19 cellular contexts compared by ENCODE assay signal in genomic region chr4:74823194-74823593, GRCh38. TPM values are rescaled to one million over a fixed set of nuclear protein-coding genes. Genes with fewer than 3 reads are reported as not detected.
A peak's percentile ranks its signal among the peaks of the same experiment; 100 is the strongest.
DNase-seq lines count a peak whose midpoint lies in the region; ATAC-seq and TF ChIP-seq lines count a peak whose summit lies in the region.
"Had no signal": no experiment of that assay in that cellular context is flagged by ENCODE, and none has a peak within 500 bp of the region (broad histone marks: within the 10 kb centered on the region; RNA-seq: fewer than 3 reads in every experiment).

No MANE protein-coding gene starts in this region.

- 33 to 56% (median 41%) methylated on average over 1 of the region's 1 CpG for whole genome bisulfite sequencing in adrenal gland, 4 donors
- WGBS in aorta, 2 donors = 77 to 83% methylated on average over 1 of the region's 1 CpG

- intact Hi-C loops in adrenal gland (cut with DNase I) = no loop called here
- intact Hi-C loops in aorta (cut with DNase I) = no loop called here

- ATAC-seq in GM18520 (IDR thresholded peaks at IDR 0.05; ENCODE audit: unreplicated experiment) (peak; percentile 46), GM21515 (IDR thresholded peaks at IDR 0.05; ENCODE audit: unreplicated experiment) (peak; percentile 54), HG02943 (IDR thresholded peaks at IDR 0.05; ENCODE audit: low read depth, unreplicated experiment) (peak; percentile 63), aorta (ENCODE audit: low FRiP score) (no peak)
- ATAC-seq: foreskin keratinocyte, pancreas had no signal

- H3K4me3 ChIP-seq in adrenal gland = no peak overlapping the region
- H3K4me3 ChIP-seq in aorta (ENCODE audit: low read length in 2 of 2) = no peak overlapping the region
- H3K4me3 ChIP-seq: pancreas, testis had no signal

- H3K4me1 ChIP-seq in adrenal gland (replicated peaks in 1 of 2) = no peaks in the 10 kb centered on the region
- H3K4me1 ChIP-seq in aorta (ENCODE audit: control insufficient read depth in 1 of 2, insufficient read depth in 2 of 2, low read length in 2 of 2) = no peaks in the 10 kb centered on the region
- H3K4me1 ChIP-seq: foreskin keratinocyte, pancreas, testis had no signal

- TF ChIP-seq POLR2A in adrenal gland (IDR thresholded peaks at IDR 0.05) = no peak

- H3K27me3 ChIP-seq in adrenal gland (no peaks in the 10 kb centered on the region), aorta (ENCODE audit: control insufficient read depth in 1 of 2, insufficient read depth in 2 of 2, low read length in 1 of 2) (no peaks in the 10 kb centered on the region)
- H3K27me3 ChIP-seq: pancreas, testis had no signal

- TF ChIP-seq CTCF in GM13977 (IDR thresholded peaks at IDR 0.05; ENCODE audit: extremely low read depth, insufficient read depth, missing control alignments) = no peak
- no peak for TF ChIP-seq CTCF in adrenal gland (IDR thresholded peaks at IDR 0.05)

- DNase-seq in HS-5 (ENCODE audit: low read depth) = peak; percentile 13
- DNase-seq in NCI-H1105 treated with DMSO at 0.1 percent for 48 hours (lab: John Stamatoyannopoulos, UW) = no peak
- DNase-seq in GM13977 (ENCODE audit: low spot score) = no peak
- DNase-seq in adrenal gland = no peak
- DNase-seq in aorta = no peak
- DNase-seq: activated B cell treated with CpG ODN at 0.5 μM for 24 hours; activated effector memory CD4-positive, alpha-beta T cell treated with Interleukin-2 at 50 U/mL for 16 hours; foreskin keratinocyte; NCI-H2029 treated with DMSO at 0.1 percent for 48 hours; pancreas; SHP77 treated with DMSO at 0.1 percent for 48 hours; stimulated activated CD4-positive, alpha-beta T cell treated with anti-CD3 and anti-CD28 coated beads, Interleukin-4, amount 100 ng/mL, for 24 hours; stimulated activated CD8-positive, alpha-beta memory T cell treated with anti-CD3 and anti-CD28 coated beads, Interleukin-4, amount 100 ng/mL, for 48 hours; testis had no signal

- no peaks in the 10 kb centered on the region for H3K9me3 ChIP-seq in adrenal gland (replicated peaks in 1 of 3)
- no peaks in the 10 kb centered on the region for H3K9me3 ChIP-seq in aorta (ENCODE audit: control insufficient read depth, low read length)
- H3K9me3 ChIP-seq: pancreas, testis had no signal

- in situ Hi-C loops in GM13977 (cut with MboI; ENCODE audit: low pct_unique_long_range_greater_than_20kb, low sequenced_read_pairs, unreplicated experiment) = no loop called here

- no peaks in the 10 kb centered on the region for H3K36me3 ChIP-seq in adrenal gland (replicated peaks in 1 of 2)
- no peaks in the 10 kb centered on the region for H3K36me3 ChIP-seq in aorta (ENCODE audit: control insufficient read depth in 1 of 2, insufficient read depth in 2 of 2, low read length in 1 of 2)
- H3K36me3 ChIP-seq: pancreas had no signal

- no peak overlapping the region for H3K27ac ChIP-seq in adrenal gland
- H3K27ac ChIP-seq in aorta (ENCODE audit: low read depth in 1 of 2, low read length in 2 of 2) = no peak overlapping the region
- H3K27ac ChIP-seq: foreskin keratinocyte, pancreas, testis had no signal

RNA-seq across cellular contexts. Expression of gene BTC, which starts 28.9 kb away (rescaled TPM):
- total RNA-seq in adrenal gland (1 to 10 TPM in 4 of 8 donors, under 1 TPM in 4; 0.43 to 1.5 (median 0.95) TPM), aorta (1 to 10 TPM; 9.4 to 10.0 TPM)
- polyA plus RNA-seq in adrenal gland (1 to 10 TPM in 2 of 3 donors, under 1 TPM in 1; 0.47 to 1.9 (median 1.2) TPM), aorta (10 to 100 TPM in 1 of 2 donors, 1 to 10 TPM in 1; 6.0 to 11.1 TPM)
- total RNA-seq: activated B cell treated with CpG ODN at 0.5 μM for 24 hours, endothelial cell of umbilical vein, OCI-LY7 had no signal

Comparison
In these comparisons a context has a peak if more than half of its experiments do, and no peak if none do; other contexts are left out.
1. RNA of gene BTC, which starts 28.9 kb away (total RNA-seq): 9.4 to 10.0 TPM in aorta; 0.43 to 1.5 TPM in adrenal gland; every median in the first group is over 4 times any median in the second.